8 cellular contexts compared by ENCODE assay signal in genomic region chrX:121579016-121579760, GRCh38.
A peak's percentile ranks its signal among the peaks of the same experiment; 100 is the strongest.
DNase-seq lines count a peak whose midpoint lies in the region; ATAC-seq and TF ChIP-seq lines count a peak whose summit lies in the region.

No MANE protein-coding gene starts in this region.

- H3K9me3 ChIP-seq in right lobe of liver = no peaks in the 10 kb centered on the region

- no peak for TF ChIP-seq POLR2A in right lobe of liver (IDR thresholded peaks at IDR 0.05)

- no peaks in the 10 kb centered on the region for H3K4me1 ChIP-seq in right lobe of liver

- no peaks in the 10 kb centered on the region for H3K27me3 ChIP-seq in right lobe of liver

- 12% methylated on average over 3 of the region's 3 CpGs for WGBS in right lobe of liver (ENCODE audit: insufficient coverage, low coverage, low lambda C conversion rate, missing lambda C conversion rate)

- H3K4me3 ChIP-seq in AG09309 (ENCODE audit: control insufficient read depth, low read depth, low read length) = no peak overlapping the region
- H3K4me3 ChIP-seq in right lobe of liver = no peak overlapping the region

- H3K27ac ChIP-seq in VCaP (no peak overlapping the region), right lobe of liver (no peak overlapping the region)

- DNase-seq in AG09309 (ENCODE audit: low read depth) = no peak
- DNase-seq in right lobe of liver = peak in 1 of 3 donors; percentile 41

- no peaks in the 10 kb centered on the region for H3K36me3 ChIP-seq in right lobe of liver

- peak; percentile 21 for TF ChIP-seq CTCF in AG09309 (IDR thresholded peaks at IDR 0.05; ENCODE audit: control insufficient read depth, insufficient read depth, low read depth, low read length, missing control alignments)
- peak; percentile 15; the same call in 1 of the 2 replicates for TF ChIP-seq CTCF in GM12874 (IDR thresholded peaks at IDR 0.05; ENCODE audit: insufficient read depth, low read depth, low read length)
- peak; percentile 45 for TF ChIP-seq CTCF in VCaP (conservative IDR thresholded peaks at IDR 0.05)
- peak; percentile 33 to 51 (median 43) for TF ChIP-seq CTCF in right lobe of liver (IDR thresholded peaks at IDR 0.05)

- ATAC-seq in HG03354 (IDR thresholded peaks at IDR 0.05; ENCODE audit: poor library complexity, severe bottlenecking, unreplicated experiment) (peak; percentile 66), right lobe of liver (peak; percentile 50 to 70 (median 66)), HG03457 (IDR thresholded peaks at IDR 0.05; ENCODE audit: unreplicated experiment) (no peak), HG02840 (IDR thresholded peaks at IDR 0.05; ENCODE audit: low FRiP score, unreplicated experiment) (no peak), HG02970 (IDR thresholded peaks at IDR 0.05; ENCODE audit: low FRiP score, unreplicated experiment) (no peak)

- intact Hi-C loops in right lobe of liver (cut with DNase I) = no loop called here

Comparison
In these comparisons a context has a peak if more than half of its experiments do, and no peak if none do; other contexts are left out.
1. ATAC-seq: peak in HG03354 (single experiment) and right lobe of liver (4 of 4); none in HG03457 (single experiment), HG02840 (single experiment) and HG02970 (single experiment).
2. Peak in every context shown above with its lines, with median percentiles within 50 percentile points of each other: CTCF ChIP-seq.